Comparison of ENCODE assay signal across 2 cellular contexts in genomic region chr9:98375138-98375726, GRCh38.
TF ChIP-seq lines count a peak whose summit lies in the region.

No MANE protein-coding gene starts in this region.

TF ChIP-seq in HCT116, 20 proteins besides CTCF, POLR2A, EP300 and RAD21 (continued from another document):
- TF ChIP-seq REST (IDR thresholded peaks at IDR 0.05; ENCODE audit: low read depth): no peak
- TF ChIP-seq ATF3 (IDR thresholded peaks at IDR 0.05): no peak
- no peak for TF ChIP-seq SP1 (IDR thresholded peaks at IDR 0.05; ENCODE audit: low read depth)
- no peak for TF ChIP-seq POLR2AphosphoS5 (IDR thresholded peaks at IDR 0.05; ENCODE audit: low read depth, low read length)
- TF ChIP-seq ZFX (IDR thresholded peaks at IDR 0.05): no peak
TF ChIP-seq in HCT116: peak in this region for 0.

TF ChIP-seq in GM23338, 12 proteins besides CTCF, POLR2A, EP300 and RAD21 (continued from another document):
- TF ChIP-seq REST (IDR thresholded peaks at IDR 0.05; ENCODE audit: unreplicated experiment) (no peak), ZNF462 (CRISPR knock-in tag; IDR thresholded peaks at IDR 0.05) (no peak), POLR2AphosphoS5 (IDR thresholded peaks at IDR 0.05; ENCODE audit: low read depth) (no peak), EZH2 (IDR thresholded peaks at IDR 0.05; ENCODE audit: low read depth, unreplicated experiment) (no peak), JUNB (IDR thresholded peaks at IDR 0.05; ENCODE audit: unreplicated experiment) (no peak)
